In the genomic region with DNA sequence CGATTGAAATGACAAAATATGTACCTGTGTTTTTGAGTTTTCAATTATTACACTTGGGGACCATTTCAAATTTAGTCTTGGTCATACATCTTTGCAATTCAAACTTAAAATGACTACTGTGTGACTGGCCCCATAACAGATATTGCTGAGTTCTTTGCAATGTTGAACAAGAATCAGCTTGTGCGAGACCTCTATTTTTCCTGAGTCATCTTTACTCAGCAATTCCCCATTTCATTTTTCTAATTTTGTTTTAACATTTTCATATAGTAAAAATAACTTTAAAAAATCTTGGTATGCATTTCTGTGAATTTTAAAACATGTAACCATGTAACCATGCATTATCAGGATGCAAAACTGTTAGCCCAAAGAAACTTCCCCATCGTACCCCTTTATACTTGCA, we compare ENCODE assay signal across 30 cellular contexts.
"Had no signal": no experiment of that assay in that cellular context is flagged by ENCODE, and none has a peak within 500 bp of the region (broad histone marks: within the 10 kb centered on the region; RNA-seq: fewer than 3 reads in every experiment).

No MANE protein-coding gene starts in this region.

- DNase-seq: colonic mucosa; effector CD8-positive, alpha-beta T cell; endodermal cell; foreskin melanocyte; glutamatergic neuron; heart right ventricle; hippocampal formation; immature natural killer cell; islet precursor cell; mesendoderm; midbrain; naive thymus-derived CD4-positive, alpha-beta T cell; stimulated activated CD4-positive, alpha-beta T cell treated with anti-CD3 and anti-CD28 coated beads, Interleukin-12 subunit alpha, Interleukin-12 subunit beta, amount 100 ng/mL, for 4 hours; stimulated activated CD4-positive, alpha-beta T cell treated with anti-CD3 and anti-CD28 coated beads, Interleukin-1b, Interleukin-23, amount 100 ng/mL, for 48 hours; stimulated activated CD4-positive, alpha-beta T cell treated with anti-CD3 and anti-CD28 coated beads, Interleukin-4, amount 100 ng/mL, for 1 hour; stimulated activated CD8-positive, alpha-beta memory T cell treated with anti-CD3 and anti-CD28 coated beads, Interleukin-4, amount 100 ng/mL, for 48 hours; stimulated activated naive CD4-positive, alpha-beta T cell; stimulated activated naive CD8-positive, alpha-beta T cell treated with anti-CD3 and anti-CD28 coated beads, Interleukin-15, amount 100 ng/mL, for 72 hours; transverse colon; upper lobe of right lung; uterus had no signal

- ATAC-seq: heart right ventricle; left lobe of liver; naive thymus-derived CD4-positive, alpha-beta T cell; sciatic nerve; stimulated activated naive CD8-positive, alpha-beta T cell treated with anti-CD3 and anti-CD28 coated beads, Interleukin-15, amount 100 ng/mL, for 72 hours; upper lobe of right lung had no signal

- H3K79me2 ChIP-seq: parathyroid adenoma had no signal

- H3K9ac ChIP-seq: neural progenitor cell, parathyroid adenoma had no signal

- H3K27me3 ChIP-seq: colonic mucosa, esophagus muscularis mucosa, heart right ventricle, neural progenitor cell, right atrium auricular region, suprapubic skin, transverse colon, upper lobe of right lung, uterus had no signal

- H3K4me1 ChIP-seq: colonic mucosa, esophagus muscularis mucosa, heart right ventricle, neural progenitor cell, parathyroid adenoma, prostate gland, right atrium auricular region, suprapubic skin, transverse colon, upper lobe of right lung, uterus had no signal

- H3K9me3 ChIP-seq: colonic mucosa, esophagus muscularis mucosa, heart right ventricle, prostate gland, right atrium auricular region, suprapubic skin, transverse colon, upper lobe of right lung, uterus had no signal

- H3K4me3 ChIP-seq: colonic mucosa, esophagus muscularis mucosa, heart right ventricle, neural progenitor cell, prostate gland, right atrium auricular region, smooth muscle cell, suprapubic skin, transverse colon, upper lobe of right lung, uterus had no signal

- H3K36me3 ChIP-seq: colonic mucosa, esophagus muscularis mucosa, heart right ventricle, neural progenitor cell, prostate gland, right atrium auricular region, suprapubic skin, transverse colon, upper lobe of right lung, uterus had no signal

- H2AFZ ChIP-seq: neural progenitor cell, parathyroid adenoma had no signal

- H3K27ac ChIP-seq: colonic mucosa, esophagus muscularis mucosa, heart right ventricle, neural progenitor cell, parathyroid adenoma, prostate gland, right atrium auricular region, suprapubic skin, transverse colon, upper lobe of right lung, uterus had no signal

- H3K4me2 ChIP-seq: neural progenitor cell, smooth muscle cell had no signal
